In the genomic region with DNA sequence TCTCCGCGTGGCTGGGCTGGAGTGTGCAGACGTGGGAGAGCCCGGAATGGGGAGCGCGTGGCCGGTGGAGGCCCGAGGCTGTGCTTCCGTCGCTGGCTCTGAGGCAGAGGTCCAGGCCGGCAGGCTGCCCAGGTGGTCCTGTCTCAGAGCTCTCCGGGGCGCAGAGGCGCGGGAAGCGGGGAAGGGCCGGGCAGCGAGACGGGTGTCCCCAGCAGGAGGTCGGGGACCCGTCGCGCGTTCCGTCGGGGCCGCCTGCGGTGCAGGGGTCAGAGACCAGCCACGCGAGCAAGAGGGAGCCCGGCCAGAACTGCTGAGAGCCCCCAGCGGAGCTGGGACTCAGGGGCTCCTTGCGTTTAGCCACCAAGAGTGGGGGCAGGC, we compare ENCODE assay signal across 32 cellular contexts. TPM values are rescaled to one million over a fixed set of nuclear protein-coding genes. Genes with fewer than 3 reads are reported as not detected.
DNase-seq lines count a peak whose midpoint lies in the region; ATAC-seq and TF ChIP-seq lines count a peak whose summit lies in the region.
"Had no signal": no experiment of that assay in that cellular context is flagged by ENCODE, and none has a peak within 500 bp of the region (broad histone marks: within the 10 kb centered on the region; RNA-seq: fewer than 3 reads in every experiment).

No MANE protein-coding gene starts in this region.

- TF ChIP-seq CTCF in esophagus muscularis mucosa (IDR thresholded peaks at IDR 0.05) = no peak
- TF ChIP-seq CTCF in right lobe of liver (IDR thresholded peaks at IDR 0.05) = no peak
- no peak for TF ChIP-seq CTCF in A673 (conservative IDR thresholded peaks at IDR 0.05; ENCODE audit: low read depth, low read length)

- H3K27ac Mint-ChIP-seq in stimulated activated memory B cell treated with anti-CD40 and anti-IgM and Interleukin-4, amounts not matched to agents 10 μg/mL and 1 μg/mL and 100 μg/mL, for 72 hours = no peak overlapping the region
- H3K27ac Mint-ChIP-seq: activated naive CD4-positive, alpha-beta T cell treated with anti-CD3 and anti-CD28 coated beads for 36 hours; activated T-helper 1 cell treated with anti-CD3 and anti-CD28 coated beads, Interleukin-12 subunit alpha, Interleukin-12 subunit beta, Interleukin-2, Interleukin-4 antibody, amounts not matched to agents 30 ng/mL and 10 ng/mL and 1 ng/mL, durations not matched to agents 14 hours and 24 hours and 36 hours; B cell; stimulated activated naive CD8-positive, alpha-beta T cell treated with anti-CD3 and anti-CD28 coated beads, Interleukin-15, Interleukin-2, amounts not matched to agents 100 ng/mL and 50 ng/mL, for 24 hours; T-helper 1 cell treated with Interleukin-12 subunit alpha and Interleukin-12 subunit beta and Interleukin-4 antibody, amounts not matched to agents 30 μg/mL and 1 μg/mL, for 36 hours had no signal

- H3K36me3 Mint-ChIP-seq in stimulated activated memory B cell treated with anti-CD40 and anti-IgM and Interleukin-4, amounts not matched to agents 10 μg/mL and 1 μg/mL and 100 μg/mL, for 72 hours = peaks cover 17% of the 10 kb centered on the region
- H3K36me3 Mint-ChIP-seq: naive B cell had no signal

- H3K4me1 Mint-ChIP-seq in stimulated activated memory B cell treated with anti-CD40 and anti-IgM and Interleukin-4, amounts not matched to agents 10 μg/mL and 1 μg/mL and 100 μg/mL, for 72 hours = no peaks in the 10 kb centered on the region
- H3K4me1 Mint-ChIP-seq: B cell, naive B cell had no signal

- peak in 3 of 4 donors; percentile 12 to 26 (median 15) for ATAC-seq in right lobe of liver
- ATAC-seq in stimulated activated memory B cell treated with anti-CD40 and anti-IgM and Interleukin-4, amounts not matched to agents 10 μg/mL and 1 μg/mL and 100 μg/mL, for 72 hours = peak; percentile 56
- ATAC-seq: activated CD4-positive, CD25-positive, alpha-beta regulatory T cell treated with anti-CD3 and anti-CD28 coated beads, Interleukin-2, amount 50 U/mL, for 24 hours; K562; psoas muscle; SK-N-SH treated with all-trans-retinoic acid at 6 μM for 48 hours had no signal

- no peaks in the 10 kb centered on the region for H3K9me3 Mint-ChIP-seq in stimulated activated memory B cell treated with anti-CD40 and anti-IgM and Interleukin-4, amounts not matched to agents 10 μg/mL and 1 μg/mL and 100 μg/mL, for 72 hours
- H3K9me3 Mint-ChIP-seq: activated naive CD4-positive, alpha-beta T cell treated with anti-CD3 and anti-CD28 coated beads for 36 hours; activated T-helper 1 cell treated with anti-CD3 and anti-CD28 coated beads, Interleukin-12 subunit alpha, Interleukin-12 subunit beta, Interleukin-2, Interleukin-4 antibody, amounts not matched to agents 30 ng/mL and 10 ng/mL and 1 ng/mL, durations not matched to agents 14 hours and 24 hours and 36 hours; CD8-positive, alpha-beta memory T cell; naive B cell; stimulated activated naive CD8-positive, alpha-beta T cell treated with anti-CD3 and anti-CD28 coated beads, Interleukin-15, Interleukin-2, amounts not matched to agents 100 ng/mL and 50 ng/mL, for 24 hours; T-helper 1 cell treated with Interleukin-12 subunit alpha and Interleukin-12 subunit beta and Interleukin-4 antibody, amounts not matched to agents 30 μg/mL and 1 μg/mL, for 36 hours had no signal

- no peaks in the 10 kb centered on the region for H3K27me3 ChIP-seq in H7 (ENCODE audit: control insufficient read depth, insufficient read depth, low read length)
- H3K27me3 ChIP-seq in esophagus muscularis mucosa = peaks cover 0 to 3% (median 0%) of the 10 kb centered on the region in 4 donors
- H3K27me3 ChIP-seq in right lobe of liver = no peaks in the 10 kb centered on the region
- H3K27me3 ChIP-seq in A673 (replicated peaks; ENCODE audit: insufficient read depth, low read depth, low read length, poor library complexity) = no peaks in the 10 kb centered on the region
- H3K27me3 ChIP-seq: breast epithelium, left lung, thyroid gland had no signal

- WGBS in esophagus muscularis mucosa = 87% methylated on average over 30 of the region's 33 CpGs
- WGBS in right lobe of liver (ENCODE audit: insufficient coverage, low coverage, low lambda C conversion rate, missing lambda C conversion rate) = 97% methylated on average over 10 of the region's 33 CpGs

- H3K27me3 Mint-ChIP-seq in stimulated activated memory B cell treated with anti-CD40 and anti-IgM and Interleukin-4, amounts not matched to agents 10 μg/mL and 1 μg/mL and 100 μg/mL, for 72 hours = peaks cover 9% of the 10 kb centered on the region
- H3K27me3 Mint-ChIP-seq: B cell; CD8-positive, alpha-beta memory T cell; stimulated activated naive CD8-positive, alpha-beta T cell treated with anti-CD3 and anti-CD28 coated beads, Interleukin-15, Interleukin-2, amounts not matched to agents 100 ng/mL and 50 ng/mL, for 24 hours had no signal

- CTCF ChIA-PET in A673 (lab: Charles Lee) = no interaction called here

- H3K9me3 ChIP-seq in esophagus muscularis mucosa (no peaks in the 10 kb centered on the region), right lobe of liver (no peaks in the 10 kb centered on the region), A673 (ENCODE audit: low read depth, low read length, poor library complexity, severe bottlenecking) (no peaks in the 10 kb centered on the region)
- H3K9me3 ChIP-seq: breast epithelium, left lung, psoas muscle, thyroid gland had no signal

- peaks cover 4% of the 10 kb centered on the region for H3K36me3 ChIP-seq in H7 (replicated peaks; ENCODE audit: control insufficient read depth, insufficient read depth, low read length)
- peaks cover 2 to 14% (median 9%) of the 10 kb centered on the region in 4 donors for H3K36me3 ChIP-seq in esophagus muscularis mucosa
- peaks cover 0 to 22% (median 5%) of the 10 kb centered on the region in 4 donors for H3K36me3 ChIP-seq in right lobe of liver
- H3K36me3 ChIP-seq in A673 (ENCODE audit: insufficient read depth, low read length, poor library complexity, severe bottlenecking) = peaks cover 27% of the 10 kb centered on the region
- H3K36me3 ChIP-seq: breast epithelium had no signal

- no peak overlapping the region for H3K4me3 Mint-ChIP-seq in stimulated activated memory B cell treated with anti-CD40 and anti-IgM and Interleukin-4, amounts not matched to agents 10 μg/mL and 1 μg/mL and 100 μg/mL, for 72 hours
- H3K4me3 Mint-ChIP-seq: activated naive CD4-positive, alpha-beta T cell treated with anti-CD3 and anti-CD28 coated beads for 36 hours; activated T-helper 1 cell treated with anti-CD3 and anti-CD28 coated beads, Interleukin-12 subunit alpha, Interleukin-12 subunit beta, Interleukin-2, Interleukin-4 antibody, amounts not matched to agents 30 ng/mL and 10 ng/mL and 1 ng/mL, durations not matched to agents 14 hours and 24 hours and 36 hours; B cell; CD8-positive, alpha-beta memory T cell; naive B cell; stimulated activated naive CD8-positive, alpha-beta T cell treated with anti-CD3 and anti-CD28 coated beads, Interleukin-15, Interleukin-2, amounts not matched to agents 100 ng/mL and 50 ng/mL, for 24 hours; T-helper 1 cell treated with Interleukin-12 subunit alpha and Interleukin-12 subunit beta and Interleukin-4 antibody, amounts not matched to agents 30 μg/mL and 1 μg/mL, for 36 hours had no signal

- no peak for TF ChIP-seq EP300 in esophagus muscularis mucosa (IDR thresholded peaks at IDR 0.05)

- POLR2A ChIA-PET in A673 (lab: Charles Lee; ENCODE audit: low non-redundant PET) = no interaction called here

- DNase-seq in H7 (peak; percentile 56), esophagus muscularis mucosa (ENCODE audit: extremely low spot score) (peak; percentile 74), right lobe of liver (no peak), NCI-H2107 treated with DMSO at 0.1 percent for 48 hours (lab: John Stamatoyannopoulos, UW; ENCODE audit: unreplicated experiment) (no peak), A673 (ENCODE audit: low spot score) (no peak), T1000 (lab: John Stamatoyannopoulos, UW) (no peak)
- DNase-seq in activated T-cell treated with anti-CD3 and anti-CD28 coated beads, Interleukin-2, amount 50 U/mL, for 48 hours = no peak
- DNase-seq: ACHN; activated CD4-positive, alpha-beta T cell treated with anti-CD3 and anti-CD28 coated beads, Interleukin-2, amount 50 U/mL, for 4 hours; activated naive CD4-positive, alpha-beta T cell treated with anti-CD3 and anti-CD28 coated beads for 36 hours; amygdala; CD8-positive, alpha-beta memory T cell; DMS 273 treated with DMSO at 0.1 percent for 48 hours; EL; left lung; naive B cell; NCI-H187; NCI-H2171 treated with DMSO at 0.1 percent for 48 hours; NCI-H524; nucleus accumbens; psoas muscle; thyroid gland had no signal

- BruUV-seq in A673 (replicated peaks; lab: Mats Ljungman, UMichigan) = no TSS peak

- H3K27ac ChIP-seq in esophagus muscularis mucosa (replicated peaks in 1 of 4) (peak overlapping the region in 1 of 4 donors; percentile 15), right lobe of liver (no peak overlapping the region), A673 (ENCODE audit: low read depth, low read length, poor library complexity, severe bottlenecking) (no peak overlapping the region)
- H3K27ac ChIP-seq: left lung, psoas muscle, thyroid gland had no signal

- H3K4me3 ChIP-seq in H7 (ENCODE audit: insufficient read depth, low read depth, low read length) = no peak overlapping the region
- no peak overlapping the region for H3K4me3 ChIP-seq in esophagus muscularis mucosa
- H3K4me3 ChIP-seq in right lobe of liver = no peak overlapping the region
- H3K4me3 ChIP-seq in A673 (ENCODE audit: low read depth, low read length, poor library complexity, severe bottlenecking) = no peak overlapping the region
- H3K4me3 ChIP-seq: breast epithelium, K562, left lung, psoas muscle, thyroid gland had no signal

- H3K4me1 ChIP-seq in esophagus muscularis mucosa = peaks cover 6 to 17% (median 9%) of the 10 kb centered on the region in 4 donors
- H3K4me1 ChIP-seq in right lobe of liver = no peaks in the 10 kb centered on the region
- no peaks in the 10 kb centered on the region for H3K4me1 ChIP-seq in A673 (ENCODE audit: insufficient read depth, low read length, poor library complexity, severe bottlenecking)
- H3K4me1 ChIP-seq: breast epithelium, psoas muscle had no signal

- intact Hi-C loops in esophagus muscularis mucosa (cut with DNase I) (no loop called here), right lobe of liver (cut with DNase I) (no loop called here), A673 (cut with micrococcal nuclease; ENCODE audit: unreplicated experiment) (no loop called here)

- TF ChIP-seq POLR2A in esophagus muscularis mucosa (IDR thresholded peaks at IDR 0.05; ENCODE audit: low read depth) (no peak), right lobe of liver (IDR thresholded peaks at IDR 0.05) (no peak)

RNA-seq across cellular contexts. Expression of a gene that starts 1.3 kb away (rescaled TPM):
- total RNA-seq in H7 (2014; rRNA removed; shearing (Covaris generic)) = 0.10 TPM in 1 of 2 replicates, not detected in the other
- total RNA-seq in esophagus muscularis mucosa = 1 to 10 TPM in 1 of 4 donors, under 1 TPM in 3; 0.32 to 2.0 (median 0.91) TPM
- under 1 TPM in 4 of 6 experiments, not detected in 2; 0.11 to 0.21 (median 0.17) TPM for total RNA-seq in right lobe of liver
- 0.34 TPM in 1 of 2 replicates, not detected in the other for total RNA-seq in A673 (2021)
- total RNA-seq: activated naive CD4-positive, alpha-beta T cell treated with anti-CD3 and anti-CD28 coated beads for 36 hours; activated T-helper 1 cell treated with anti-CD3 and anti-CD28 coated beads, Interleukin-12 subunit alpha, Interleukin-12 subunit beta, Interleukin-2, Interleukin-4 antibody, amounts not matched to agents 30 ng/mL and 10 ng/mL and 1 ng/mL, durations not matched to agents 14 hours and 24 hours and 36 hours; B cell; CD8-positive, alpha-beta memory T cell; H1; K562; thyroid gland had no signal

Comparison
In these comparisons a context has a peak if more than half of its experiments do, and no peak if none do; other contexts are left out.
1. DNase-seq: peak in H7 (single experiment) and esophagus muscularis mucosa (single experiment); none in right lobe of liver (0 of 3), NCI-H2107 treated with DMSO at 0.1 percent for 48 hours (single experiment), A673 (single experiment), T1000 (single experiment) and activated T-cell treated with anti-CD3 and anti-CD28 coated beads, Interleukin-2, amount 50 U/mL, for 48 hours (0 of 2).